16 cellular contexts compared by ENCODE assay signal in genomic region chr14:33936391-33936790, GRCh38.
"Had no signal": no experiment of that assay in that cellular context is flagged by ENCODE, and none has a peak within 500 bp of the region (broad histone marks: within the 10 kb centered on the region; RNA-seq: fewer than 3 reads in every experiment).

No MANE protein-coding gene starts in this region.

- H2AFZ ChIP-seq: hepatocyte had no signal

- H3K4me1 ChIP-seq: prostate gland, right lobe of liver had no signal

- H3K4me3 ChIP-seq: breast epithelium, hepatocyte, prostate gland, right lobe of liver, spleen had no signal

- ATAC-seq: effector memory CD8-positive, alpha-beta T cell; natural killer cell treated with Interleukin-12 subunit alpha and Interleukin-12 subunit beta and Interleukin-15 and Interleukin-18, amount 100 ng/mL, for 72 hours; right lobe of liver had no signal

- H3K4me3 Mint-ChIP-seq: activated CD4-positive, alpha-beta T cell treated with anti-CD3 and anti-CD28 coated beads, Interleukin-2, amount 10 ng/mL, durations not matched to agents 7 days and 5 days; activated T-helper 1 cell treated with anti-CD3 and anti-CD28 coated beads, Interleukin-12 subunit alpha, Interleukin-12 subunit beta, Interleukin-2, Interleukin-4 antibody, amounts not matched to agents 30 ng/mL and 10 ng/mL and 1 ng/mL, durations not matched to agents 14 hours and 24 hours and 36 hours; dendritic cell treated with granulocyte-macrophage colony-stimulating factor and Interleukin-4, amounts not matched to agents 40 ng/mL and 50 ng/mL, for 4 days; effector memory CD8-positive, alpha-beta T cell; natural killer cell treated with Interleukin-12 subunit alpha and Interleukin-12 subunit beta and Interleukin-15 and Interleukin-18, amount 100 ng/mL, for 72 hours; stimulated activated naive CD8-positive, alpha-beta T cell treated with anti-CD3 and anti-CD28 coated beads, Interleukin-15, Interleukin-2, amounts not matched to agents 100 ng/mL and 50 ng/mL, for 24 hours had no signal

- H3K27me3 Mint-ChIP-seq: effector memory CD8-positive, alpha-beta T cell; natural killer cell treated with Interleukin-12 subunit alpha and Interleukin-12 subunit beta and Interleukin-15 and Interleukin-18, amount 100 ng/mL, for 72 hours; stimulated activated naive CD8-positive, alpha-beta T cell treated with anti-CD3 and anti-CD28 coated beads, Interleukin-15, Interleukin-2, amounts not matched to agents 100 ng/mL and 50 ng/mL, for 24 hours had no signal

- H3K27ac ChIP-seq: breast epithelium, epithelial cell of prostate, hepatocyte, prostate gland, right lobe of liver, spleen had no signal

- H3K9me3 Mint-ChIP-seq: activated CD4-positive, alpha-beta T cell treated with anti-CD3 and anti-CD28 coated beads, Interleukin-2, amount 10 ng/mL, durations not matched to agents 7 days and 5 days; activated T-helper 1 cell treated with anti-CD3 and anti-CD28 coated beads, Interleukin-12 subunit alpha, Interleukin-12 subunit beta, Interleukin-2, Interleukin-4 antibody, amounts not matched to agents 30 ng/mL and 10 ng/mL and 1 ng/mL, durations not matched to agents 14 hours and 24 hours and 36 hours; dendritic cell treated with granulocyte-macrophage colony-stimulating factor and Interleukin-4, amounts not matched to agents 40 ng/mL and 50 ng/mL, for 4 days; natural killer cell treated with Interleukin-12 subunit alpha and Interleukin-12 subunit beta and Interleukin-15 and Interleukin-18, amount 100 ng/mL, for 72 hours; stimulated activated naive CD8-positive, alpha-beta T cell treated with anti-CD3 and anti-CD28 coated beads, Interleukin-15, Interleukin-2, amounts not matched to agents 100 ng/mL and 50 ng/mL, for 24 hours had no signal

- H3K4me2 ChIP-seq: hepatocyte had no signal

- DNase-seq: activated CD4-positive, alpha-beta T cell treated with anti-CD3 and anti-CD28 coated beads, Interleukin-2, amount 10 ng/mL, durations not matched to agents 7 days and 5 days; activated naive CD4-positive, alpha-beta T cell treated with Interleukin-2 at 50 U/mL for 16 hours; aorta; effector memory CD8-positive, alpha-beta T cell; mesendoderm; right lobe of liver; spleen had no signal

- H3K9me3 ChIP-seq: breast epithelium, prostate gland, right lobe of liver, spleen had no signal

- FAIRE-seq: frontal cortex had no signal

- H3K36me3 Mint-ChIP-seq: natural killer cell treated with Interleukin-12 subunit alpha and Interleukin-12 subunit beta and Interleukin-15 and Interleukin-18, amount 100 ng/mL, for 72 hours had no signal

- H3K36me3 ChIP-seq: breast epithelium, prostate gland, right lobe of liver, spleen had no signal

- H3K27me3 ChIP-seq: breast epithelium, hepatocyte, right lobe of liver, spleen had no signal

- H3K27ac Mint-ChIP-seq: activated CD4-positive, alpha-beta T cell treated with anti-CD3 and anti-CD28 coated beads, Interleukin-2, amount 10 ng/mL, durations not matched to agents 7 days and 5 days; activated T-helper 1 cell treated with anti-CD3 and anti-CD28 coated beads, Interleukin-12 subunit alpha, Interleukin-12 subunit beta, Interleukin-2, Interleukin-4 antibody, amounts not matched to agents 30 ng/mL and 10 ng/mL and 1 ng/mL, durations not matched to agents 14 hours and 24 hours and 36 hours; dendritic cell treated with granulocyte-macrophage colony-stimulating factor and Interleukin-4, amounts not matched to agents 40 ng/mL and 50 ng/mL, for 4 days; effector memory CD8-positive, alpha-beta T cell; natural killer cell treated with Interleukin-12 subunit alpha and Interleukin-12 subunit beta and Interleukin-15 and Interleukin-18, amount 100 ng/mL, for 72 hours had no signal
